10 cellular contexts compared by ENCODE assay signal in the genomic region with DNA sequence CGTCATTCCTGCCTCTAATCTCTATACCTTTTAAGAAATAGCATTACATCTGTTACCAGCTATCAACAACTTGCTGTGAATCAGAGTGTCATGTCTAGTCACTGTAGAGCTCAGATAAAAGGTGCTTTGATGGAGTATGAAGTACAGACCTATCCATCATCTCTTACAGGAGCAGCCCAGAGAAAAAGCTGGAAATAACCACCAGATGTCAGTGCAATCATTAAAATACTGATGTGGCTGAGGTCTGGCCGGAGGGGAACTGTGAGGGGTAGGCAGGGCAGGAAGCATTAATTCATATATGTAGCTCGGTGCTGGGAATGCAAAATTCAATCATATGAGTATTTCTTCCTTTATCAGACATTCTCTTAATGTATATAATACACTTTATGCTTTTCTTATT.
A peak's percentile ranks its signal among the peaks of the same experiment; 100 is the strongest.
DNase-seq lines count a peak whose midpoint lies in the region; ATAC-seq, FAIRE-seq and TF ChIP-seq lines count a peak whose summit lies in the region.
"Had no signal": no experiment of that assay in that cellular context is flagged by ENCODE, and none has a peak within 500 bp of the region (broad histone marks: within the 10 kb centered on the region; RNA-seq: fewer than 3 reads in every experiment).

No MANE protein-coding gene starts in this region.

- H3K27ac ChIP-seq in mesenchymal stem cell (ENCODE audit: low read length, poor library complexity, severe bottlenecking), result no peak overlapping the region
- H3K27ac ChIP-seq: epithelial cell of prostate had no signal

- no peak for DNase-seq in D721Med (ENCODE audit: insufficient read length, low spot score)
- DNase-seq in HTR-8/SVneo (ENCODE audit: insufficient read length, low spot score), result peak; percentile 0
- no peak for DNase-seq in astrocyte of the spinal cord (ENCODE audit: low read depth, low spot score)
- DNase-seq in mesenchymal stem cell, result peak; percentile 16
- no peak for DNase-seq in NCI-H446 treated with DMSO at 0.1 percent for 48 hours (lab: John Stamatoyannopoulos, UW)
- no peak for DNase-seq in posterior vena cava (ENCODE audit: low spot score)
- DNase-seq: stimulated activated CD4-positive, alpha-beta T cell treated with anti-CD3 and anti-CD28 coated beads, Interleukin-2, amount 100 ng/mL, for 48 hours had no signal

- no peak overlapping the region for H3K9ac ChIP-seq in mesenchymal stem cell (ENCODE audit: low read length)

- no peak overlapping the region for H3K18ac ChIP-seq in mesenchymal stem cell (ENCODE audit: low read depth in 1 of 2, low read length in 2 of 2)

- no peak overlapping the region for H3K4me3 ChIP-seq in astrocyte of the spinal cord (ENCODE audit: low read depth, low read length)
- H3K4me3 ChIP-seq in mesenchymal stem cell (ENCODE audit: insufficient read depth in 1 of 2, low read depth in 1 of 2, low read length in 2 of 2), result no peak overlapping the region

- no peaks in the 10 kb centered on the region for H3K9me3 ChIP-seq in mesenchymal stem cell (ENCODE audit: control insufficient read depth, low read length)

- no peak overlapping the region for H3K4ac ChIP-seq in mesenchymal stem cell (ENCODE audit: low read depth in 1 of 2, low read length in 2 of 2)

- in situ Hi-C loops in astrocyte of the spinal cord (cut with HindIII; ENCODE audit: low sequenced_read_pairs), result no loop called here

- no peak overlapping the region for H2BK12ac ChIP-seq in mesenchymal stem cell (ENCODE audit: low read length in 2 of 2)

- H3K79me1 ChIP-seq in mesenchymal stem cell (replicated peaks; ENCODE audit: low read length, poor library complexity, severe bottlenecking), result no peaks in the 10 kb centered on the region

- no CpG with 5 or more reads among the region's 3 CpGs for WGBS in mesenchymal stem cell

- intact Hi-C loops in posterior vena cava (cut with DNase I), result no loop called here

- no peak overlapping the region for H2BK15ac ChIP-seq in mesenchymal stem cell (ENCODE audit: low read depth, poor library complexity, severe bottlenecking)

- H2AK5ac ChIP-seq in mesenchymal stem cell (ENCODE audit: low read length, severe bottlenecking), result no peak overlapping the region

- peaks cover 0 to 9% of the 10 kb centered on the region in 2 experiments for H3K27me3 ChIP-seq in mesenchymal stem cell (ENCODE audit: control insufficient read depth in 1 of 2, insufficient read depth in 1 of 2, low read length in 2 of 2)

- TF ChIP-seq CTCF in D721Med (IDR thresholded peaks at IDR 0.05; ENCODE audit: insufficient read depth, missing control alignments) (peak; percentile 32), astrocyte of the spinal cord (IDR thresholded peaks at IDR 0.05; ENCODE audit: low read depth, low read length) (peak; percentile 10)

- no peak overlapping the region for H4K8ac ChIP-seq in mesenchymal stem cell (ENCODE audit: low read length)

- no peak overlapping the region for H3K23ac ChIP-seq in mesenchymal stem cell (ENCODE audit: low read length in 2 of 2)

- no peaks in the 10 kb centered on the region for H3K4me1 ChIP-seq in mesenchymal stem cell (ENCODE audit: control insufficient read depth, insufficient read depth, low read depth, low read length)

- no peak overlapping the region for H3K4me2 ChIP-seq in mesenchymal stem cell (ENCODE audit: low read length, poor library complexity, severe bottlenecking)

- H2BK120ac ChIP-seq in mesenchymal stem cell (ENCODE audit: low read depth, low read length), result no peak overlapping the region

- no peak overlapping the region for H3K14ac ChIP-seq in mesenchymal stem cell (ENCODE audit: low read length in 2 of 2)

- FAIRE-seq in D721Med (lab: Jason Lieb, UNC), result no peak
- FAIRE-seq in HTR-8/SVneo (lab: Jason Lieb, UNC), result no peak

- H4K91ac ChIP-seq in mesenchymal stem cell (ENCODE audit: low read length), result no peak overlapping the region

- no peak overlapping the region for H2AFZ ChIP-seq in mesenchymal stem cell (ENCODE audit: low read depth, low read length)

- H3K36me3 ChIP-seq in mesenchymal stem cell (ENCODE audit: control insufficient read depth in 1 of 2, insufficient read depth in 2 of 2, low read depth in 1 of 2, low read length in 2 of 2), result no peaks in the 10 kb centered on the region

- H2BK5ac ChIP-seq in mesenchymal stem cell (ENCODE audit: low read depth, low read length, poor library complexity, severe bottlenecking), result no peak overlapping the region

- ATAC-seq in GM18858 (IDR thresholded peaks at IDR 0.05; ENCODE audit: unreplicated experiment), result no peak
- ATAC-seq in GM21737 (IDR thresholded peaks at IDR 0.05; ENCODE audit: unreplicated experiment), result no peak

Comparison
In these comparisons a context has a peak if more than half of its experiments do, and no peak if none do; other contexts are left out.
1. DNase-seq: peak in HTR-8/SVneo (single experiment) and mesenchymal stem cell (single experiment); none in D721Med (single experiment), astrocyte of the spinal cord (single experiment), NCI-H446 treated with DMSO at 0.1 percent for 48 hours (single experiment) and posterior vena cava (single experiment).